ENCODE assay signal across 10 cellular contexts in genomic region chr17:7232114-7232513, GRCh38. TPM values are rescaled to one million over a fixed set of nuclear protein-coding genes. Genes with fewer than 3 reads are reported as not detected.
DNase-seq lines count a peak whose midpoint lies in the region; ATAC-seq and TF ChIP-seq lines count a peak whose summit lies in the region.
"Had no signal": no experiment of that assay in that cellular context is flagged by ENCODE, and none has a peak within 500 bp of the region (broad histone marks: within the 10 kb centered on the region; RNA-seq: fewer than 3 reads in every experiment).

No MANE protein-coding gene starts in this region.

- H3K36me3 ChIP-seq in WERI-Rb-1 (peaks cover 77% of the 10 kb centered on the region), skeletal muscle tissue (ENCODE audit: control insufficient read depth in 3 of 3, insufficient read depth in 3 of 3, low read length in 3 of 3) (peaks cover 33 to 48% (median 34%) of the 10 kb centered on the region in 3 donors)

- H3K36me3 Mint-ChIP-seq in activated T-cell treated with anti-CD3 and anti-CD28 coated beads, Interleukin-2, amount 50 U/mL, for 24 hours (ENCODE audit: low read depth), result peaks cover 92% of the 10 kb centered on the region

- no peak overlapping the region for H3K27ac ChIP-seq in WERI-Rb-1
- no peak overlapping the region for H3K27ac ChIP-seq in skeletal muscle tissue (ENCODE audit: low read depth, low read length)
- no peak overlapping the region for H3K27ac ChIP-seq in foreskin keratinocyte

- H3K9me3 ChIP-seq in WERI-Rb-1 (ENCODE audit: severe bottlenecking) (no peaks in the 10 kb centered on the region), skeletal muscle tissue (ENCODE audit: control insufficient read depth in 3 of 3, low read length in 3 of 3) (no peaks in the 10 kb centered on the region)

- H3K4me1 Mint-ChIP-seq in activated T-cell treated with anti-CD3 and anti-CD28 coated beads, Interleukin-2, amount 50 U/mL, for 24 hours (ENCODE audit: low read depth), result peaks cover 65% of the 10 kb centered on the region

- peak overlapping the region; percentile 13 for H3K27ac Mint-ChIP-seq in activated T-cell treated with anti-CD3 and anti-CD28 coated beads, Interleukin-2, amount 50 U/mL, for 24 hours

- H3K4me1 ChIP-seq in skeletal muscle tissue (ENCODE audit: control insufficient read depth in 3 of 3, insufficient read depth in 3 of 3, low read length in 3 of 3) (peaks cover 17 to 35% (median 28%) of the 10 kb centered on the region in 3 donors), foreskin keratinocyte (peaks cover 6% of the 10 kb centered on the region)

- H3K9me3 Mint-ChIP-seq in activated T-cell treated with anti-CD3 and anti-CD28 coated beads, Interleukin-2, amount 50 U/mL, for 24 hours, result no peaks in the 10 kb centered on the region

- ATAC-seq in GM18867 (IDR thresholded peaks at IDR 0.05; ENCODE audit: unreplicated experiment) (no peak), foreskin keratinocyte (no peak)

- peak overlapping the region; percentile 96 for H3K4me3 Mint-ChIP-seq in activated T-cell treated with anti-CD3 and anti-CD28 coated beads, Interleukin-2, amount 50 U/mL, for 24 hours

- H3K9ac ChIP-seq in skeletal muscle tissue (ENCODE audit: low read depth in 1 of 3, low read length in 3 of 3), result no peak overlapping the region

- no peaks in the 10 kb centered on the region for H3K27me3 ChIP-seq in WERI-Rb-1 (ENCODE audit: insufficient read depth, low read depth, severe bottlenecking)
- H3K27me3 ChIP-seq in skeletal muscle tissue (ENCODE audit: control insufficient read depth in 3 of 3, insufficient read depth in 3 of 3, low read length in 3 of 3), result no peaks in the 10 kb centered on the region
- H3K27me3 ChIP-seq in foreskin keratinocyte, result no peaks in the 10 kb centered on the region

- H3K27me3 Mint-ChIP-seq in activated T-cell treated with anti-CD3 and anti-CD28 coated beads, Interleukin-2, amount 50 U/mL, for 24 hours, result no peaks in the 10 kb centered on the region

- DNase-seq in activated T-cell treated with anti-CD3 and anti-CD28 coated beads, Interleukin-2, amount 50 U/mL, for 24 hours, result no peak
- DNase-seq in activated T-cell treated with anti-CD3 and anti-CD28 coated beads for 4 hours (no peak), WERI-Rb-1 (no peak), fibroblast of pulmonary artery (ENCODE audit: low read depth) (no peak), NCI-H526 treated with DMSO at 0.1 percent for 48 hours (lab: John Stamatoyannopoulos, UW) (no peak), foreskin keratinocyte (no peak)
- DNase-seq: aorta, MM.1S had no signal

- TF ChIP-seq CTCF in WERI-Rb-1 (IDR thresholded peaks at IDR 0.05; ENCODE audit: low read depth, low read length) (no peak), fibroblast of pulmonary artery (IDR thresholded peaks at IDR 0.05; ENCODE audit: low read length, missing control alignments) (no peak), foreskin keratinocyte (conservative IDR thresholded peaks at IDR 0.05) (no peak)

- H3K4me3 ChIP-seq in WERI-Rb-1 (ENCODE audit: low read depth, low read length) (peak overlapping the region; percentile 92; the same call in 1 of the 2 replicates), fibroblast of pulmonary artery (replicated peaks; ENCODE audit: low read depth, low read length) (peak overlapping the region; percentile 91), skeletal muscle tissue (ENCODE audit: low read length in 3 of 3) (peak overlapping the region in 2 of 3 donors; percentile 6 to 17)

RNA-seq across cellular contexts. Expression of gene DVL2, which starts 2.2 kb away (rescaled TPM):
- total RNA-seq in skeletal muscle tissue (63.2 TPM), foreskin keratinocyte (41.5 and 45.0 TPM in 2 replicates)
- polyA plus RNA-seq in foreskin keratinocyte, result 28.0 and 31.2 TPM in 2 replicates

RNA-seq across cellular contexts. Expression of gene PHF23, which starts 7.1 kb away (rescaled TPM):
- total RNA-seq in skeletal muscle tissue (30.3 TPM), foreskin keratinocyte (49.1 and 51.2 TPM in 2 replicates)
- polyA plus RNA-seq in foreskin keratinocyte, result 55.9 and 56.8 TPM in 2 replicates

RNA-seq across cellular contexts. Expression of gene GABARAP, which starts 10.1 kb away (rescaled TPM):
- 259 TPM for total RNA-seq in skeletal muscle tissue
- 162 and 204 TPM in 2 replicates for total RNA-seq in foreskin keratinocyte
- 319 and 384 TPM in 2 replicates for polyA plus RNA-seq in foreskin keratinocyte

RNA-seq across cellular contexts. Expression of gene ACADVL, which starts 12.4 kb away (rescaled TPM):
- total RNA-seq in skeletal muscle tissue, result 119 TPM
- 232 and 285 TPM in 2 replicates for total RNA-seq in foreskin keratinocyte
- polyA plus RNA-seq in foreskin keratinocyte, result 223 and 266 TPM in 2 replicates

RNA-seq across cellular contexts. Expression of gene DLG4, which starts 12.5 kb away (rescaled TPM):
- 7.3 TPM for total RNA-seq in skeletal muscle tissue
- 7.3 and 7.7 TPM in 2 replicates for total RNA-seq in foreskin keratinocyte
- 6.2 and 6.4 TPM in 2 replicates for polyA plus RNA-seq in foreskin keratinocyte

Comparison
In these comparisons a context has a peak if more than half of its experiments do, and no peak if none do; other contexts are left out.
1. H3K4me3 ChIP-seq: peak in every context shown above with its lines; median percentile 92 in WERI-Rb-1; 91 in fibroblast of pulmonary artery; 12 in skeletal muscle tissue.